ENCODE assay signal across 19 cellular contexts in the genomic region with DNA sequence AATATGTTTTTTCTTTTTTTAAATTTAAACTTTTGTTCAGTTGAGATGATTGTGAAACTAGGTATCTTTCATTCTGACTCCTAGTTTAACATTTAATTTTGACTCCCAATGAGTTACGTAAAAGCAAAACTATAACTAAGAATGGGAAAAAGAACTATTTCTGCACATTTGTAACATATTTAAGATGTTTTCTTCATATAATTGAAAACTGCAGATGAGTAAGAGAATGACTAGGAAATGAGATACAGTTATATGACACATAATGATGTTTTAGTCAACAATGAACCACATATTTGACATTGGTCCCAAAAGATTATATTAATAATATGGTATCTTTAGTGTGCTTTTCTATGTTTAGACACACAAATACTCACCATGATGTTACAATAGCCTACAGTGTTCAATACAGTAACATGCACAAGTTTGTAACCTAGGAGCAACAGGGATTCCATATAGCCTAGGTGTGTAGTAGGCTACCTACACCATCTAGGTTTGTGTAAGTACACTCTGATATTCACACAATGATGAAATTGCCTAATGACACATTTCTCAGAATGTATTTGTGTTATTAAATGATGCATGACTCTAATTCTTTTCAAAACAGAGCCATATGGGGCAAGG. TPM values are rescaled to one million over a fixed set of nuclear protein-coding genes. Genes with fewer than 3 reads are reported as not detected.
DNase-seq lines count a peak whose midpoint lies in the region; ATAC-seq, FAIRE-seq and TF ChIP-seq lines count a peak whose summit lies in the region.
"Had no signal": no experiment of that assay in that cellular context is flagged by ENCODE, and none has a peak within 500 bp of the region (broad histone marks: within the 10 kb centered on the region; RNA-seq: fewer than 3 reads in every experiment).

No MANE protein-coding gene starts in this region.

- FAIRE-seq in GM12891 (lab: Jason Lieb, UNC): peak; percentile 40
- no peak for FAIRE-seq in bronchial epithelial cell (lab: Jason Lieb, UNC)

- H2AFZ ChIP-seq in neuronal stem cell (ENCODE audit: low read length): no peak overlapping the region

- no peak overlapping the region for H4K91ac ChIP-seq in neuronal stem cell (ENCODE audit: low read depth, low read length, poor library complexity)

- H2BK15ac ChIP-seq in neuronal stem cell (ENCODE audit: low read length): no peak overlapping the region

- ATAC-seq in GM18909 (IDR thresholded peaks at IDR 0.05; ENCODE audit: poor library complexity, unreplicated experiment) (peak; percentile 59), HG03060 (IDR thresholded peaks at IDR 0.05; ENCODE audit: low read depth, unreplicated experiment) (peak; percentile 61)
- no peak for ATAC-seq in effector memory CD8-positive, alpha-beta T cell (replicated peaks)
- ATAC-seq: left lobe of liver; stimulated activated memory B cell treated with anti-CD40 and anti-IgM and Interleukin-4, amounts not matched to agents 10 μg/mL and 1 μg/mL and 100 μg/mL, for 72 hours; WTC11 had no signal

- H3K27ac Mint-ChIP-seq in effector memory CD8-positive, alpha-beta T cell: no peak overlapping the region
- H3K27ac Mint-ChIP-seq: stimulated activated memory B cell treated with anti-CD40 and anti-IgM and Interleukin-4, amounts not matched to agents 10 μg/mL and 1 μg/mL and 100 μg/mL, for 72 hours; WTC11 had no signal

- no peaks in the 10 kb centered on the region for H3K36me3 Mint-ChIP-seq in effector memory CD8-positive, alpha-beta T cell (ENCODE audit: insufficient read depth)
- H3K36me3 Mint-ChIP-seq: stimulated activated memory B cell treated with anti-CD40 and anti-IgM and Interleukin-4, amounts not matched to agents 10 μg/mL and 1 μg/mL and 100 μg/mL, for 72 hours; WTC11 had no signal

- no peak for TF ChIP-seq EP300 in suprapubic skin (IDR thresholded peaks at IDR 0.05)

- no peak overlapping the region for H3K14ac ChIP-seq in neuronal stem cell (ENCODE audit: low read length)

- H3K23ac ChIP-seq in neuronal stem cell (ENCODE audit: low read depth, low read length, poor library complexity): no peak overlapping the region

- DNase-seq in GM12891 (ENCODE audit: insufficient read length, low spot score): no peak
- peak; percentile 42 for DNase-seq in bronchial epithelial cell (ENCODE audit: low read depth)
- no peak for DNase-seq in neuronal stem cell (ENCODE audit: low spot score)
- no peak for DNase-seq in effector memory CD8-positive, alpha-beta T cell
- DNase-seq in NCI-H82 (lab: John Stamatoyannopoulos, UW): no peak
- DNase-seq in suprapubic skin (ENCODE audit: low spot score in 2 of 2): no peak
- DNase-seq: colonic mucosa, SJCRH30 had no signal

- no peak overlapping the region for H2BK5ac ChIP-seq in neuronal stem cell (ENCODE audit: low read length)

- H3K27me3 Mint-ChIP-seq in effector memory CD8-positive, alpha-beta T cell: peaks cover 11 to 31% of the 10 kb centered on the region in 2 donors
- H3K27me3 Mint-ChIP-seq: activated naive CD4-positive, alpha-beta T cell treated with anti-CD3 and anti-CD28 coated beads, Interleukin-2, amount 50 U/mL, for 24 hours; stimulated activated memory B cell treated with anti-CD40 and anti-IgM and Interleukin-4, amounts not matched to agents 10 μg/mL and 1 μg/mL and 100 μg/mL, for 72 hours had no signal

- H3K4me3 ChIP-seq in bronchial epithelial cell (ENCODE audit: low read depth, low read length) (no peak overlapping the region), neuronal stem cell (ENCODE audit: low read length in 2 of 2) (no peak overlapping the region), suprapubic skin (no peak overlapping the region)
- H3K4me3 ChIP-seq: colonic mucosa, SJCRH30 had no signal

- H3K4me1 ChIP-seq in neuronal stem cell (ENCODE audit: control insufficient read depth in 2 of 2, insufficient read depth in 1 of 2, low read depth in 1 of 2, low read length in 2 of 2): no peaks in the 10 kb centered on the region
- H3K4me1 ChIP-seq in suprapubic skin: no peaks in the 10 kb centered on the region
- H3K4me1 ChIP-seq: colonic mucosa, SJCRH30 had no signal

- H3K27me3 ChIP-seq in bronchial epithelial cell (ENCODE audit: control insufficient read depth, insufficient read depth, low read length) (no peaks in the 10 kb centered on the region), neuronal stem cell (ENCODE audit: control insufficient read depth in 3 of 3, insufficient read depth in 3 of 3, low read depth in 1 of 3, low read length in 3 of 3) (peaks cover 0 to 3% (median 0%) of the 10 kb centered on the region in 3 experiments), suprapubic skin (no peaks in the 10 kb centered on the region)
- H3K27me3 ChIP-seq: colonic mucosa, neutrophil, SJCRH30 had no signal

- H3K27ac ChIP-seq in neuronal stem cell (replicated peaks; ENCODE audit: low read length) (no peak overlapping the region), suprapubic skin (no peak overlapping the region)
- H3K27ac ChIP-seq: colonic mucosa, HL-60, neutrophil, SJCRH30 had no signal

- no peak overlapping the region for H3K4ac ChIP-seq in neuronal stem cell (ENCODE audit: low read length)

- H4K8ac ChIP-seq in neuronal stem cell (ENCODE audit: low read depth, low read length): no peak overlapping the region

- H2AK5ac ChIP-seq in neuronal stem cell (ENCODE audit: low read depth, low read length): no peak overlapping the region

- H3K36me3 ChIP-seq in bronchial epithelial cell (ENCODE audit: control insufficient read depth, insufficient read depth, low read length) (peaks cover 4% of the 10 kb centered on the region), neuronal stem cell (replicated peaks in 1 of 2; ENCODE audit: control insufficient read depth in 2 of 2, insufficient read depth in 2 of 2, low read length in 2 of 2) (no peaks in the 10 kb centered on the region), suprapubic skin (no peaks in the 10 kb centered on the region)
- H3K36me3 ChIP-seq: colonic mucosa, neutrophil, SJCRH30 had no signal

- H3K79me1 ChIP-seq in neuronal stem cell (ENCODE audit: low read depth, low read length): no peaks in the 10 kb centered on the region

- no peak overlapping the region for H3K18ac ChIP-seq in neuronal stem cell (ENCODE audit: low read length)

- TF ChIP-seq CTCF in bronchial epithelial cell (IDR thresholded peaks at IDR 0.05; ENCODE audit: insufficient read depth, low read length, severe bottlenecking) (no peak), suprapubic skin (IDR thresholded peaks at IDR 0.05) (no peak)

- no peak overlapping the region for H3K4me2 ChIP-seq in neuronal stem cell (ENCODE audit: insufficient read depth, low read length, poor library complexity, severe bottlenecking)

- no peak overlapping the region for H3K9ac ChIP-seq in neuronal stem cell (ENCODE audit: low read depth, low read length, poor library complexity)

- H3K4me1 Mint-ChIP-seq in effector memory CD8-positive, alpha-beta T cell (ENCODE audit: low read depth in 2 of 2): no peaks in the 10 kb centered on the region
- H3K4me1 Mint-ChIP-seq: stimulated activated memory B cell treated with anti-CD40 and anti-IgM and Interleukin-4, amounts not matched to agents 10 μg/mL and 1 μg/mL and 100 μg/mL, for 72 hours had no signal

- H3K9me3 ChIP-seq in neuronal stem cell (replicated peaks in 1 of 2; ENCODE audit: control insufficient read depth in 2 of 2, insufficient read depth in 1 of 2, low read depth in 1 of 2, low read length in 2 of 2) (no peaks in the 10 kb centered on the region), suprapubic skin (no peaks in the 10 kb centered on the region)
- H3K9me3 ChIP-seq: colonic mucosa, neutrophil, SJCRH30 had no signal

- WGBS in neuronal stem cell (ENCODE audit: extremely low coverage in 2 of 2, insufficient read length in 2 of 2, insufficient replicate concordance in 1 of 2), 2 donors: no CpG with 5 or more reads among the region's 1 CpG
- WGBS in suprapubic skin: 93% methylated on average over 1 of the region's 1 CpG

- H3K4me3 Mint-ChIP-seq in effector memory CD8-positive, alpha-beta T cell: no peak overlapping the region
- H3K4me3 Mint-ChIP-seq: activated naive CD4-positive, alpha-beta T cell treated with anti-CD3 and anti-CD28 coated beads, Interleukin-2, amount 50 U/mL, for 24 hours; stimulated activated memory B cell treated with anti-CD40 and anti-IgM and Interleukin-4, amounts not matched to agents 10 μg/mL and 1 μg/mL and 100 μg/mL, for 72 hours; WTC11 had no signal

- no peak overlapping the region for H2BK12ac ChIP-seq in neuronal stem cell (ENCODE audit: low read length)

- no peak overlapping the region for H2BK120ac ChIP-seq in neuronal stem cell (ENCODE audit: low read depth, low read length)

- no peak for TF ChIP-seq POLR2A in GM12891 (IDR thresholded peaks at IDR 0.05; ENCODE audit: low read depth, low read length)
- no peak for TF ChIP-seq POLR2A in suprapubic skin (IDR thresholded peaks at IDR 0.05)

- no peaks in the 10 kb centered on the region for H3K9me3 Mint-ChIP-seq in effector memory CD8-positive, alpha-beta T cell
- H3K9me3 Mint-ChIP-seq: activated naive CD4-positive, alpha-beta T cell treated with anti-CD3 and anti-CD28 coated beads, Interleukin-2, amount 50 U/mL, for 24 hours; stimulated activated memory B cell treated with anti-CD40 and anti-IgM and Interleukin-4, amounts not matched to agents 10 μg/mL and 1 μg/mL and 100 μg/mL, for 72 hours; WTC11 had no signal

TF ChIP-seq in GM12891, 5 proteins besides CTCF, POLR2A, EP300 and RAD21:
- TF ChIP-seq PAX5 (IDR thresholded peaks at IDR 0.05; ENCODE audit: insufficient read depth, low read length, severe bottlenecking): no peak
- TF ChIP-seq SPI1 (IDR thresholded peaks at IDR 0.05; ENCODE audit: low read depth, low read length): no peak
- no peak for TF ChIP-seq POU2F2 (IDR thresholded peaks at IDR 0.05; ENCODE audit: low read depth, low read length)
- TF ChIP-seq TAF1 (IDR thresholded peaks at IDR 0.05; ENCODE audit: low read depth, low read length): no peak
- TF ChIP-seq POLR2AphosphoS5 (IDR thresholded peaks at IDR 0.05; ENCODE audit: low read depth, low read length): no peak

RNA-seq across cellular contexts. Expression of gene ERMN, which starts 12.6 kb away (rescaled TPM):
- 0.74 TPM for polyA plus RNA-seq in GM12891 (2012; ENCODE audit: low read depth, missing spikeins)
- total RNA-seq in bronchial epithelial cell: not detected in 2 replicates
- polyA plus RNA-seq in neuronal stem cell (2013, experiment 1 of 2): 0.43 TPM
- 0.15 TPM for polyA plus RNA-seq in neuronal stem cell (2013, experiment 2 of 2)
- under 1 TPM in 1 of 4 donors, not detected in 3; 0.72 TPM for total RNA-seq in suprapubic skin
- total RNA-seq: glomerular endothelial cell, left lobe of liver, MCF 10A, NCI-H460, SJCRH30 had no signal

RNA-seq across cellular contexts. Expression of gene GALNT5, which starts 55.5 kb away (rescaled TPM):
- not detected for polyA plus RNA-seq in GM12891 (2012; ENCODE audit: low read depth, missing spikeins)
- total RNA-seq in bronchial epithelial cell (13.6 and 26.1 TPM in 2 replicates), suprapubic skin (under 1 TPM; 0.26 to 0.98 (median 0.37) TPM)
- polyA plus RNA-seq in neuronal stem cell (2013, experiment 1 of 2): 0.18 TPM
- 0.21 TPM for polyA plus RNA-seq in neuronal stem cell (2013, experiment 2 of 2)
- total RNA-seq: MCF 10A had no signal
